Comparison of ENCODE assay signal across 18 cellular contexts in the genomic region with DNA sequence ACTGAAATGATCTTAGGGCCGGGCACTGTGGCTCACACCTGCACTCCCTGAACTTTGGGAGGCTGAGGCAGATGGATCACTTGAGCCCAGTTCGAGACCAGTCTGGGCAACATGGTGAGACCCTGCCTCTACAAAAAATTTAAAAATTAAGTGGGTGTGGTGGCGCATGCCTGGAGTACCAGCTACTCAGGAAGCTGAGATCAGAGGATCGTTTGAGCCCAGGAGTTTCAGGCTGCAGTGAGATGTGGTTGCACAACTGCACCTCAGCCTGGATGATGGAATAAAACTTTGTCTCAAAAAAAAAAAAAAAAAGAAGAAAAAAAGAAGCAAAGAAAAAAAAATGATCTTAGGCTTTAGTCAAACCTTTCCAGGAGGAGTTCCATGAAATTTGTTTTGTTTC.
"Had no signal": no experiment of that assay in that cellular context is flagged by ENCODE, and none has a peak within 500 bp of the region (broad histone marks: within the 10 kb centered on the region; RNA-seq: fewer than 3 reads in every experiment).

No MANE protein-coding gene starts in this region.

- DNase-seq: activated CD4-positive, alpha-beta T cell treated with anti-CD3 and anti-CD28 coated beads, Interleukin-2, amount 10 ng/mL, durations not matched to agents 24 days and 14 days; activated CD8-positive, alpha-beta memory T cell treated with anti-CD3 and anti-CD28 coated beads, Interleukin-2, amount 50 U/mL, for 48 hours; activated gamma-delta T cell; activated T-cell treated with anti-CD3 and anti-CD28 coated beads, Interleukin-2, amount 50 U/mL, for 72 hours; amygdala; brain microvascular endothelial cell; cerebellar nuclear complex; effector memory CD8-positive, alpha-beta T cell; foreskin melanocyte; head of caudate nucleus; kidney glomerular epithelial cell; stomach; T-helper 17 cell had no signal

- H3K4me3 ChIP-seq: neural progenitor cell, stomach had no signal

- H3K27ac Mint-ChIP-seq: activated CD4-positive, alpha-beta T cell treated with anti-CD3 and anti-CD28 coated beads, Interleukin-2, amount 10 ng/mL, durations not matched to agents 24 days and 14 days; activated naive CD8-positive, alpha-beta T cell; activated T-cell treated with anti-CD3 and anti-CD28 coated beads, Interleukin-2, amount 50 U/mL, for 72 hours; dendritic cell treated with granulocyte-macrophage colony-stimulating factor and Interleukin-4, amounts not matched to agents 40 ng/mL and 50 ng/mL, for 4 days; effector memory CD8-positive, alpha-beta T cell; neural progenitor cell; T-helper 17 cell had no signal

- ATAC-seq: activated T-cell treated with anti-CD3 and anti-CD28 coated beads, Interleukin-2, amount 50 U/mL, for 72 hours; effector memory CD8-positive, alpha-beta T cell; sciatic nerve; T-helper 17 cell; WTC11 had no signal

- H3K9me3 Mint-ChIP-seq: activated CD4-positive, alpha-beta T cell treated with anti-CD3 and anti-CD28 coated beads, Interleukin-2, amount 10 ng/mL, durations not matched to agents 24 days and 14 days; activated T-cell treated with anti-CD3 and anti-CD28 coated beads, Interleukin-2, amount 50 U/mL, for 72 hours; dendritic cell treated with granulocyte-macrophage colony-stimulating factor and Interleukin-4, amounts not matched to agents 40 ng/mL and 50 ng/mL, for 4 days; effector memory CD8-positive, alpha-beta T cell; neural progenitor cell; WTC11 had no signal

- H3K27me3 Mint-ChIP-seq: activated naive CD8-positive, alpha-beta T cell; dendritic cell treated with granulocyte-macrophage colony-stimulating factor and Interleukin-4, amounts not matched to agents 40 ng/mL and 50 ng/mL, for 4 days; effector memory CD8-positive, alpha-beta T cell had no signal

- H3K4me3 Mint-ChIP-seq: activated CD4-positive, alpha-beta T cell treated with anti-CD3 and anti-CD28 coated beads, Interleukin-2, amount 10 ng/mL, durations not matched to agents 24 days and 14 days; activated naive CD8-positive, alpha-beta T cell; activated T-cell treated with anti-CD3 and anti-CD28 coated beads, Interleukin-2, amount 50 U/mL, for 72 hours; dendritic cell treated with granulocyte-macrophage colony-stimulating factor and Interleukin-4, amounts not matched to agents 40 ng/mL and 50 ng/mL, for 4 days; effector memory CD8-positive, alpha-beta T cell; neural progenitor cell; T-helper 17 cell; WTC11 had no signal

- H3K36me3 Mint-ChIP-seq: activated naive CD8-positive, alpha-beta T cell; neural progenitor cell; WTC11 had no signal

- H3K4me1 Mint-ChIP-seq: T-helper 17 cell had no signal

- H3K9me3 ChIP-seq: stomach had no signal

- H3K27me3 ChIP-seq: brain microvascular endothelial cell, neural progenitor cell, stomach had no signal

- H3K27ac ChIP-seq: brain microvascular endothelial cell, neural progenitor cell, stomach had no signal

- H3K36me3 ChIP-seq: brain microvascular endothelial cell, neural progenitor cell, stomach had no signal
